ENCODE assay signal across 36 cellular contexts in the genomic region with DNA sequence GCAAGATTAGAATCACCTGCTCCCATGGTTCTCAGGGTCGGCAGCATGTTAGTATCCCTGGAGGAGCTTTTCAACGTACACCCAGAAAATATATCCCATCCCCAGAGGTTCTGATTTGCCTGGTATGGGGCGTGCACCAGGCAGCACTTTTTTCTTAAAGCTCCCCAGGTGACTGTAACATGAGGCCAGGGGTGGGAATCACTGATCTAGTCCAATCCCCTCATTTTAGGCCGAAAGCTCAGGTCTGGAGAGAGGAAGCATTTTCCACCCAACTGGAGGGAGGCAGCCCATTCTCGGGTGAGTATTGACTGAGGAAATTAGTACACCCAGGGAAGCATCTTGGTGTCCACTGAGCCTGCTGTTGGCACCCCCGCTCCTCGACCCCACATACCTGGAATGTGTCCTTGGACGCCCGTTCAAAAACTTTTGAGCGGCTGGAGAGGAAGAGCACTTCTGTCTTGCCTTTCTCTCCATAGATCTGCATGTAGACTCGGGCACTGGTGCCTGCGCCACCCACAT.
"Had no signal": no experiment of that assay in that cellular context is flagged by ENCODE, and none has a peak within 500 bp of the region (broad histone marks: within the 10 kb centered on the region; RNA-seq: fewer than 3 reads in every experiment).

No MANE protein-coding gene starts in this region.

- H3K36me3 ChIP-seq: brain microvascular endothelial cell, esophagus squamous epithelium, gastroesophageal sphincter, WERI-Rb-1 had no signal

- H3K4me3 Mint-ChIP-seq: activated CD4-positive, alpha-beta memory T cell treated with anti-CD3 and anti-CD28 coated beads for 36 hours; activated CD4-positive, alpha-beta T cell treated with anti-CD3 and anti-CD28 coated beads for 36 hours; activated CD4-positive, alpha-beta T cell treated with anti-CD3 and anti-CD28 coated beads, Interleukin-2, amount 10 ng/mL, durations not matched to agents 24 days and 14 days; activated naive CD8-positive, alpha-beta T cell; activated T-cell treated with anti-CD3 and anti-CD28 coated beads, Interleukin-2, amount 50 U/mL, for 4 hours; activated T-helper 17 cell treated with anti-CD3 and anti-CD28 coated beads, Interleukin-2, amount 50 U/mL, for 72 hours; central memory CD8-positive, alpha-beta T cell; dendritic cell treated with granulocyte-macrophage colony-stimulating factor and Interleukin-4, amounts not matched to agents 40 ng/mL and 50 ng/mL, for 4 days; effector memory CD8-positive, alpha-beta T cell; T-helper 17 cell; T-helper 2 cell treated with Interferon-gamma antibody and Interleukin-4, amounts not matched to agents 5 μg/mL and 100 μg/mL, for 36 hours had no signal

- H3K4me1 ChIP-seq: esophagus squamous epithelium, gastroesophageal sphincter had no signal

- H3K27me3 Mint-ChIP-seq: dendritic cell treated with granulocyte-macrophage colony-stimulating factor and Interleukin-4, amounts not matched to agents 40 ng/mL and 50 ng/mL, for 4 days had no signal

- ATAC-seq: activated CD4-positive, alpha-beta T cell treated with anti-CD3 and anti-CD28 coated beads for 36 hours; activated T-cell treated with anti-CD3 and anti-CD28 coated beads, Interleukin-2, amount 50 U/mL, for 4 hours; activated T-helper 17 cell treated with anti-CD3 and anti-CD28 coated beads, Interleukin-2, amount 50 U/mL, for 72 hours; effector memory CD8-positive, alpha-beta T cell; gastroesophageal sphincter; T-helper 17 cell had no signal

- H3K36me3 Mint-ChIP-seq: activated CD4-positive, alpha-beta memory T cell treated with anti-CD3 and anti-CD28 coated beads for 36 hours; activated naive CD8-positive, alpha-beta T cell had no signal

- H3K27ac ChIP-seq: brain microvascular endothelial cell, coronary artery, dorsolateral prefrontal cortex, epithelial cell of prostate, esophagus squamous epithelium, gastroesophageal sphincter, WERI-Rb-1 had no signal

- H3K4me1 Mint-ChIP-seq: activated CD4-positive, alpha-beta T cell treated with anti-CD3 and anti-CD28 coated beads for 36 hours; activated CD4-positive, alpha-beta T cell treated with anti-CD3 and anti-CD28 coated beads, Interleukin-2, amount 10 ng/mL, durations not matched to agents 24 days and 14 days; activated T-helper 17 cell treated with anti-CD3 and anti-CD28 coated beads, Interleukin-2, amount 50 U/mL, for 72 hours; central memory CD8-positive, alpha-beta T cell had no signal

- FAIRE-seq: astrocyte, bronchial epithelial cell, endometrium, endothelial cell of umbilical vein had no signal

- H3K9me3 Mint-ChIP-seq: activated CD4-positive, alpha-beta memory T cell treated with anti-CD3 and anti-CD28 coated beads for 36 hours; activated CD4-positive, alpha-beta T cell treated with anti-CD3 and anti-CD28 coated beads, Interleukin-2, amount 10 ng/mL, durations not matched to agents 24 days and 14 days; activated T-cell treated with anti-CD3 and anti-CD28 coated beads, Interleukin-2, amount 50 U/mL, for 4 hours; activated T-helper 17 cell treated with anti-CD3 and anti-CD28 coated beads, Interleukin-2, amount 50 U/mL, for 72 hours; central memory CD8-positive, alpha-beta T cell; dendritic cell treated with granulocyte-macrophage colony-stimulating factor and Interleukin-4, amounts not matched to agents 40 ng/mL and 50 ng/mL, for 4 days; effector memory CD8-positive, alpha-beta T cell; T-helper 2 cell treated with Interferon-gamma antibody and Interleukin-4, amounts not matched to agents 5 μg/mL and 100 μg/mL, for 36 hours had no signal

- H3K27me3 ChIP-seq: brain microvascular endothelial cell had no signal

- H3K9me3 ChIP-seq: esophagus squamous epithelium, gastroesophageal sphincter had no signal

- H3K27ac Mint-ChIP-seq: activated CD4-positive, alpha-beta memory T cell treated with anti-CD3 and anti-CD28 coated beads for 36 hours; activated CD4-positive, alpha-beta T cell treated with anti-CD3 and anti-CD28 coated beads for 36 hours; activated CD4-positive, alpha-beta T cell treated with anti-CD3 and anti-CD28 coated beads, Interleukin-2, amount 10 ng/mL, durations not matched to agents 24 days and 14 days; activated naive CD8-positive, alpha-beta T cell; activated T-helper 17 cell treated with anti-CD3 and anti-CD28 coated beads, Interleukin-2, amount 50 U/mL, for 72 hours; dendritic cell treated with granulocyte-macrophage colony-stimulating factor and Interleukin-4, amounts not matched to agents 40 ng/mL and 50 ng/mL, for 4 days; effector memory CD8-positive, alpha-beta T cell; T-helper 17 cell; T-helper 2 cell treated with Interferon-gamma antibody and Interleukin-4, amounts not matched to agents 5 μg/mL and 100 μg/mL, for 36 hours had no signal

- DNase-seq: activated CD4-positive, alpha-beta memory T cell treated with anti-CD3 and anti-CD28 coated beads for 36 hours; activated CD4-positive, alpha-beta T cell treated with anti-CD3 and anti-CD28 coated beads for 36 hours; activated CD4-positive, alpha-beta T cell treated with anti-CD3 and anti-CD28 coated beads, Interleukin-2, amount 10 ng/mL, durations not matched to agents 24 days and 14 days; activated CD4-positive, CD25-positive, alpha-beta regulatory T cell; activated CD4-positive, CD25-positive, alpha-beta regulatory T cell treated with anti-CD3 and anti-CD28 coated beads, Interleukin-2, amount 50 U/mL, for 72 hours; activated CD8-positive, alpha-beta memory T cell treated with anti-CD3 and anti-CD28 coated beads, Interleukin-2, amount 50 U/mL, for 48 hours; activated effector memory CD4-positive, alpha-beta T cell treated with Interleukin-2 at 50 U/mL for 16 hours; activated gamma-delta T cell treated with Interleukin-2 at 50 U/mL for 16 hours; activated naive CD4-positive, alpha-beta T cell treated with anti-CD3 and anti-CD28 coated beads, Interleukin-2, amount 50 U/mL, for 16 hours; activated naive CD4-positive, alpha-beta T cell treated with Interleukin-2 at 50 U/mL for 16 hours; activated T-cell treated with anti-CD3 and anti-CD28 coated beads, Interleukin-2, amount 50 U/mL, for 4 hours; amniotic stem cell; anterior cingulate cortex; brain microvascular endothelial cell; dorsolateral prefrontal cortex; effector CD4-positive, alpha-beta T cell; effector memory CD8-positive, alpha-beta T cell; esophagus squamous epithelium; foreskin melanocyte; SW 1271; T-helper 1 cell; T-helper 17 cell; T1000; WERI-Rb-1 had no signal

- H3K4me3 ChIP-seq: coronary artery, dorsolateral prefrontal cortex, esophagus squamous epithelium, gastroesophageal sphincter had no signal
